In genomic region chr16:87489434-87490045, GRCh38 we compare ENCODE assay signal across 1 cellular context.
TF ChIP-seq lines count a peak whose summit lies in the region.

No MANE protein-coding gene starts in this region.

TF ChIP-seq in IMR-90, 13 proteins besides CTCF, POLR2A, EP300 and RAD21 (continued from another document):
- TF ChIP-seq ELK1 (IDR thresholded peaks at IDR 0.05; ENCODE audit: borderline replicate concordance, low read depth, low read length) (no peak), CEBPB (IDR thresholded peaks at IDR 0.05; ENCODE audit: low read depth, low read length) (no peak)
